Comparison of ENCODE assay signal across 11 cellular contexts in the genomic region with DNA sequence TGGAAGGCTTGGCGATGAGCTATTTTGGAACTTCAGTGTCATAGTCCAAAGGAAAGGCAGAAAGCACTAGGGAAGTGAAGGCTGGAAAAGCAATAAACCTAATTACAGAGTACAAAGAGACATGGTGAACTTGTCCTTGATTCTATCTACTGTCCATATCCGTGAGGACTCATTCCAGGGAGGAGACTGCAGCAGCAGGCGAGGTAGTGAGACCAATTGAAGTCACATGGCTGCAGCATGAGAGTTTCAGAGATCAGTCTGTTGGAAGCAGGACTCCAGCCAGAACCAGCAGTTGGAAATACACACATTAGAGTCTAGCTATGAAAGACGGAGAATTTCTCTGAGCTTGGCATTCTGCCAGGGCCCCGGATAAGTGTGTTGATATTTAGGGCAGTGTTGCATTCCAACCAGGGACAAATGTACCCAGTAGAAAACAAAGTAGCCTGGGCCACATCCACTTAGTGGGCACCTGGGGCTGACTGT. TPM values are rescaled to one million over a fixed set of nuclear protein-coding genes. Genes with fewer than 3 reads are reported as not detected.
DNase-seq lines count a peak whose midpoint lies in the region; ATAC-seq and TF ChIP-seq lines count a peak whose summit lies in the region.
"Had no signal": no experiment of that assay in that cellular context is flagged by ENCODE, and none has a peak within 500 bp of the region (broad histone marks: within the 10 kb centered on the region; RNA-seq: fewer than 3 reads in every experiment).

No MANE protein-coding gene starts in this region.

- no peak overlapping the region for H2AK5ac ChIP-seq in trophoblast cell (ENCODE audit: low read length)

- POLR2A ChIA-PET in OCI-LY7 (lab: Charles Lee): no interaction called here

- no peaks in the 10 kb centered on the region for H4K20me1 ChIP-seq in OCI-LY7 (ENCODE audit: insufficient read depth, low read length)

- no peaks in the 10 kb centered on the region for H3K9me3 ChIP-seq in trophoblast cell (ENCODE audit: insufficient read depth, low read depth, low read length)
- H3K9me3 ChIP-seq in OCI-LY7 (ENCODE audit: low read length): no peaks in the 10 kb centered on the region

- DNase-seq in DMS 273 treated with DMSO at 0.1 percent for 48 hours (lab: John Stamatoyannopoulos, UW) (peak; percentile 75), fibroblast of pulmonary artery (ENCODE audit: low read depth) (peak; percentile 69), trophoblast cell (no peak), OCI-LY7 (ENCODE audit: low spot score) (no peak)
- DNase-seq: activated CD4-positive, alpha-beta T cell treated with anti-CD3 and anti-CD28 coated beads, Interleukin-2, amount 10 ng/mL, durations not matched to agents 24 days and 14 days; DND-41 had no signal

- peak overlapping the region; percentile 33 for H2BK5ac ChIP-seq in trophoblast cell (ENCODE audit: low read depth, low read length, poor library complexity)

- H3K23ac ChIP-seq in trophoblast cell (ENCODE audit: low read length): no peak overlapping the region

- H3K36me3 ChIP-seq in trophoblast cell (ENCODE audit: control insufficient read depth in 1 of 2, insufficient read depth in 2 of 2, low read length in 2 of 2): no peaks in the 10 kb centered on the region
- H3K36me3 ChIP-seq in OCI-LY7 (ENCODE audit: insufficient read depth, low read length): no peaks in the 10 kb centered on the region

- peaks cover 8 to 11% of the 10 kb centered on the region in 2 experiments for H3K4me1 ChIP-seq in trophoblast cell (ENCODE audit: control insufficient read depth in 1 of 2, insufficient read depth in 2 of 2, low read length in 2 of 2)
- no peaks in the 10 kb centered on the region for H3K4me1 ChIP-seq in OCI-LY7 (ENCODE audit: insufficient read depth, low read length, poor library complexity, severe bottlenecking)

- H2AFZ ChIP-seq in trophoblast cell (ENCODE audit: insufficient read depth, low read length, poor library complexity): no peak overlapping the region
- H2AFZ ChIP-seq in OCI-LY7 (ENCODE audit: low read length): no peak overlapping the region

- CTCF ChIA-PET in OCI-LY7 (lab: Charles Lee; ENCODE audit: unreplicated experiment): no interaction called here

- H3K4ac ChIP-seq in trophoblast cell (ENCODE audit: low read depth, low read length): no peak overlapping the region

- H4K8ac ChIP-seq in trophoblast cell (ENCODE audit: low read depth, low read length): no peak overlapping the region

- H3K18ac ChIP-seq in trophoblast cell (ENCODE audit: low read length): no peak overlapping the region

- no peak overlapping the region for H2BK12ac ChIP-seq in trophoblast cell (ENCODE audit: low read length)

- H3K4me2 ChIP-seq in trophoblast cell (ENCODE audit: low read length): no peak overlapping the region
- no peak overlapping the region for H3K4me2 ChIP-seq in OCI-LY7 (ENCODE audit: low read length)

- H3K79me2 ChIP-seq in trophoblast cell (ENCODE audit: control insufficient read depth, insufficient read depth, low read length, poor library complexity) (no peaks in the 10 kb centered on the region), OCI-LY7 (ENCODE audit: insufficient read depth, low read depth, low read length) (no peaks in the 10 kb centered on the region)

- H3K9ac ChIP-seq in trophoblast cell (ENCODE audit: low read length): no peak overlapping the region

- H3K9me2 ChIP-seq in OCI-LY7 (ENCODE audit: insufficient read depth, low read length): no peaks in the 10 kb centered on the region

- no peaks in the 10 kb centered on the region for H3K27me3 ChIP-seq in trophoblast cell (ENCODE audit: insufficient read depth, low read length)

- H4K12ac ChIP-seq in trophoblast cell (ENCODE audit: low read depth, low read length): no peak overlapping the region

- peaks cover 7% of the 10 kb centered on the region for H3K79me1 ChIP-seq in trophoblast cell (ENCODE audit: low read length)

- H4K91ac ChIP-seq in trophoblast cell (ENCODE audit: low read depth, low read length): no peak overlapping the region

- TF ChIP-seq CTCF in fibroblast of pulmonary artery (IDR thresholded peaks at IDR 0.05; ENCODE audit: low read length, missing control alignments): no peak
- TF ChIP-seq CTCF in OCI-LY7 (conservative IDR thresholded peaks at IDR 0.05; ENCODE audit: low read length): no peak

- peak overlapping the region; percentile 17 for H2BK120ac ChIP-seq in trophoblast cell (ENCODE audit: insufficient read depth, low read length, poor library complexity)

- no peak overlapping the region for H3K14ac ChIP-seq in trophoblast cell (ENCODE audit: low read length)

- H3K4me3 ChIP-seq in fibroblast of pulmonary artery (replicated peaks; ENCODE audit: low read depth, low read length) (no peak overlapping the region), trophoblast cell (ENCODE audit: low read depth, low read length) (no peak overlapping the region), OCI-LY7 (ENCODE audit: low read depth, low read length, poor library complexity, severe bottlenecking) (no peak overlapping the region)

- ATAC-seq in HG03521 (IDR thresholded peaks at IDR 0.05; ENCODE audit: unreplicated experiment) (no peak), GM18867 (IDR thresholded peaks at IDR 0.05; ENCODE audit: unreplicated experiment) (no peak), GM21576 (IDR thresholded peaks at IDR 0.05; ENCODE audit: unreplicated experiment) (no peak)

- no peak overlapping the region for H3K27ac ChIP-seq in trophoblast cell (ENCODE audit: low read depth, low read length)
- H3K27ac ChIP-seq in OCI-LY7 (ENCODE audit: low read depth, low read length, poor library complexity, severe bottlenecking): no peak overlapping the region
- H3K27ac ChIP-seq: epithelial cell of prostate had no signal

- BruUV-seq in OCI-LY7 (replicated peaks; lab: Mats Ljungman, UMichigan): no TSS peak

- WGBS in trophoblast cell (ENCODE audit: extremely low coverage, insufficient coverage, insufficient read length): no CpG with 5 or more reads among the region's 5 CpGs

- intact Hi-C loops in OCI-LY7 (cut with micrococcal nuclease; ENCODE audit: unreplicated experiment): no loop called here

TF ChIP-seq in PFSK-1, 5 proteins besides CTCF, POLR2A, EP300 and RAD21:
- TF ChIP-seq FOXP2 (optimal IDR thresholded peaks at IDR 0.05; ENCODE audit: borderline replicate concordance, extremely low read depth, extremely low read length, insufficient read depth) (peak; percentile 16), TAF1 (IDR thresholded peaks at IDR 0.05; ENCODE audit: borderline replicate concordance, insufficient read depth, low read length) (no peak), SIN3A (IDR thresholded peaks at IDR 0.05; ENCODE audit: borderline replicate concordance, insufficient read depth, low read length) (peak; percentile 56; the same call in 1 of the 2 replicates), POLR2AphosphoS5 (IDR thresholded peaks at IDR 0.05; ENCODE audit: low read depth, low read length) (no peak)

RNA-seq across cellular contexts. Expression of gene ARHGAP42, which starts 54.1 kb away (rescaled TPM):
- polyA plus RNA-seq in PFSK-1 (2012; ENCODE audit: insufficient read length, low read depth): 8.5 TPM
- 23.3 and 25.5 TPM in 2 replicates for polyA plus RNA-seq in trophoblast cell (2013)
- total RNA-seq in OCI-LY7 (2014; rRNA removed; shearing (Covaris generic)): 0.10 TPM in 1 of 2 replicates, not detected in the other
- not detected in 2 replicates for total RNA-seq in OCI-LY7 (2022)
- total RNA-seq: activated CD4-positive, alpha-beta T cell treated with anti-CD3 and anti-CD28 coated beads, Interleukin-2, amount 10 ng/mL, durations not matched to agents 24 days and 14 days had no signal

Comparison
In these comparisons a context has a peak if more than half of its experiments do, and no peak if none do; other contexts are left out.
1. DNase-seq: peak in DMS 273 treated with DMSO at 0.1 percent for 48 hours (single experiment) and fibroblast of pulmonary artery (single experiment); none in trophoblast cell (0 of 2) and OCI-LY7 (single experiment).